9 cellular contexts compared by ENCODE assay signal in genomic region chr7:91557789-91558396, GRCh38.
DNase-seq lines count a peak whose midpoint lies in the region; ATAC-seq and TF ChIP-seq lines count a peak whose summit lies in the region.
"Had no signal": no experiment of that assay in that cellular context is flagged by ENCODE, and none has a peak within 500 bp of the region (broad histone marks: within the 10 kb centered on the region; RNA-seq: fewer than 3 reads in every experiment).

No MANE protein-coding gene starts in this region.

- 73 to 90% (median 83%) methylated on average over 8 of the region's 8 CpGs for WGBS in spleen, 5 donors

- DNase-seq in Caki2 (ENCODE audit: low read depth) (peak; percentile 92), epithelial cell of proximal tubule (ENCODE audit: low read depth) (peak; percentile 97), Kasumi-1 (lab: John Stamatoyannopoulos, UW) (no peak), spleen (no peak), SHP77 (lab: John Stamatoyannopoulos, UW) (no peak), NCI-H82 treated with DMSO at 0.1 percent for 48 hours (lab: John Stamatoyannopoulos, UW; ENCODE audit: unreplicated experiment) (no peak)

- no peak for TF ChIP-seq POLR2A in spleen (IDR thresholded peaks at IDR 0.05)

- TF ChIP-seq CTCF in epithelial cell of proximal tubule (conservative IDR thresholded peaks at IDR 0.05; ENCODE audit: low read depth, low read length) (no peak), spleen (IDR thresholded peaks at IDR 0.05 in 8 of 11, conservative IDR thresholded peaks at IDR 0.05 in 3 of 11) (no peak)

- H3K9me3 ChIP-seq in spleen, result no peaks in the 10 kb centered on the region

- intact Hi-C loops in spleen (cut with DNase I; ENCODE audit: low total_unique reads), result no loop called here

- H3K27ac ChIP-seq in spleen, result no peak overlapping the region

- H3K27me3 ChIP-seq in spleen (replicated peaks in 1 of 7), result no peaks in the 10 kb centered on the region

- ATAC-seq in GM21423 (IDR thresholded peaks at IDR 0.05; ENCODE audit: unreplicated experiment) (peak; percentile 67), HG03469 (IDR thresholded peaks at IDR 0.05; ENCODE audit: unreplicated experiment) (peak; percentile 83)

- H3K4me3 ChIP-seq in epithelial cell of proximal tubule (ENCODE audit: low read depth, low read length) (no peak overlapping the region), spleen (no peak overlapping the region)
- H3K4me3 ChIP-seq: lung had no signal

- H3K36me3 ChIP-seq in spleen, result no peaks in the 10 kb centered on the region

- H3K4me1 ChIP-seq in spleen, result no peaks in the 10 kb centered on the region

- in situ Hi-C loops in Caki2 (cut with HindIII; ENCODE audit: low pct_unique_long_range_greater_than_20kb, low sequenced_read_pairs), result no loop called here

Comparison
In these comparisons a context has a peak if more than half of its experiments do, and no peak if none do; other contexts are left out.
1. DNase-seq: peak in Caki2 (single experiment) and epithelial cell of proximal tubule (single experiment); none in Kasumi-1 (0 of 2), spleen (single experiment), SHP77 (0 of 2) and NCI-H82 treated with DMSO at 0.1 percent for 48 hours (single experiment).